Comparison of ENCODE assay signal across 12 cellular contexts in the genomic region with DNA sequence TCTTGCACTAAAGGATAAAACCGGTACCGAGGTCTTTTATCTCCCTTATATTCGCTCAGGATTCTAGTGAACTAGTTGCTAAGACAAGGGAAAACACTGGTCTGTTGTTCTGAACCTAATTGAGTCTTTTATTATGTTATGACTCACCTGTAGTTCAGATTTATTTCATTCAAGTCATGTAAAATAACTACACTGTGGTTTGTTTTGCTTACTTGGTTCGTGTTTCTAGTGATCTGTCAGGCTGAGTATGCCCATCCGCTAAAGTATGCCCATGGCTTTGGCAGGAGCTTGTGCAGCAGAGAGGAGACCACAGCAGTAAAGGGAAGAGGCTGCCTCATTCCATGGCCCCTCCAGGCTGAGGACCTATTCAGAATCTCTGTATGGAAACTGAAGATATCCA.
DNase-seq lines count a peak whose midpoint lies in the region; ATAC-seq and TF ChIP-seq lines count a peak whose summit lies in the region.
"Had no signal": no experiment of that assay in that cellular context is flagged by ENCODE, and none has a peak within 500 bp of the region (broad histone marks: within the 10 kb centered on the region; RNA-seq: fewer than 3 reads in every experiment).

No MANE protein-coding gene starts in this region.

- 5% methylated on average over 5 of the region's 5 CpGs for WGBS in mammary epithelial cell (ENCODE audit: low coverage, missing lambda C conversion rate)
- 59 to 81% (median 71%) methylated on average over 5 of the region's 5 CpGs for WGBS in psoas muscle, 3 donors

- peaks cover 27% of the 10 kb centered on the region for H3K4me1 ChIP-seq in mammary epithelial cell (ENCODE audit: insufficient read depth, low read length)
- H3K4me1 ChIP-seq in psoas muscle: peaks cover 83% of the 10 kb centered on the region
- peaks cover 44% of the 10 kb centered on the region for H3K4me1 ChIP-seq in lower lobe of right lung

- TF ChIP-seq CTCF in mammary epithelial cell (conservative IDR thresholded peaks at IDR 0.05 in 1 of 2, IDR thresholded peaks at IDR 0.05 in 1 of 2; ENCODE audit: extremely low read depth in 1 of 2, insufficient read depth in 1 of 2, low read depth in 1 of 2, low read length in 2 of 2): no peak
- no peak for TF ChIP-seq CTCF in psoas muscle (IDR thresholded peaks at IDR 0.05)
- TF ChIP-seq CTCF in lower lobe of right lung (IDR thresholded peaks at IDR 0.05): no peak

- dilution Hi-C loops in mammary epithelial cell (cut with HindIII; ENCODE audit: low sequenced_read_pairs): no loop called here

- peak overlapping the region; percentile 89 for H3K27ac ChIP-seq in mammary epithelial cell (ENCODE audit: insufficient read depth, low read depth, low read length)
- H3K27ac ChIP-seq in psoas muscle: peak overlapping the region; percentile 87
- H3K27ac ChIP-seq in lower lobe of right lung: no peak overlapping the region
- H3K27ac ChIP-seq: parathyroid adenoma had no signal

- ATAC-seq in psoas muscle (peak; percentile 69 to 83 (median 78)), lower lobe of right lung (no peak)

- intact Hi-C loops in mammary epithelial cell (cut with micrococcal nuclease) (loop anchor here (1.0 to 5.0 kb wide), 4 partner anchors 32 to 60 kb away; no protein-coding TSS in a partner anchor), psoas muscle (cut with DNase I) (no loop called here), lower lobe of right lung (cut with DNase I) (no loop called here)

- H3K36me3 ChIP-seq in mammary epithelial cell (ENCODE audit: insufficient read depth, low read length) (no peaks in the 10 kb centered on the region), psoas muscle (ENCODE audit: insufficient read depth in 1 of 2, low read depth in 1 of 2) (no peaks in the 10 kb centered on the region), lower lobe of right lung (peaks cover 12% of the 10 kb centered on the region)

- H3K27me3 ChIP-seq in mammary epithelial cell (ENCODE audit: insufficient read depth, low read length): no peaks in the 10 kb centered on the region
- no peaks in the 10 kb centered on the region for H3K27me3 ChIP-seq in psoas muscle (ENCODE audit: insufficient read depth in 3 of 3, low read length in 2 of 3)
- no peaks in the 10 kb centered on the region for H3K27me3 ChIP-seq in lower lobe of right lung (ENCODE audit: low read depth)
- H3K27me3 ChIP-seq: heart right ventricle had no signal

- H3K9ac ChIP-seq in mammary epithelial cell (ENCODE audit: insufficient read depth, low read length): peak overlapping the region; percentile 60
- H3K9ac ChIP-seq: parathyroid adenoma had no signal

- CTCF ChIA-PET in mammary epithelial cell (lab: Charles Lee; ENCODE audit: low non-redundant PET): no interaction called here

- no peak overlapping the region for H2AFZ ChIP-seq in mammary epithelial cell (ENCODE audit: low read depth, low read length)
- H2AFZ ChIP-seq: parathyroid adenoma had no signal

- BruUV-seq in mammary epithelial cell (replicated peaks; lab: Mats Ljungman, UMichigan): no TSS peak

- H3K9me3 ChIP-seq in mammary epithelial cell (replicated peaks; ENCODE audit: insufficient read depth, low read length) (no peaks in the 10 kb centered on the region), psoas muscle (no peaks in the 10 kb centered on the region), lower lobe of right lung (no peaks in the 10 kb centered on the region)
- H3K9me3 ChIP-seq: heart right ventricle had no signal

- H3K4me2 ChIP-seq in mammary epithelial cell (ENCODE audit: insufficient read depth, low read depth, low read length): peak overlapping the region; percentile 61

- peaks cover 34% of the 10 kb centered on the region for H3K79me2 ChIP-seq in mammary epithelial cell (ENCODE audit: insufficient read depth, low read length)

- in situ Hi-C loops in mammary epithelial cell (cut with MboI; ENCODE audit: low sequenced_read_pairs in 2 of 2): no loop called here

- DNase-seq in EL (peak; percentile 75), HT1080 (ENCODE audit: low read depth) (peak; percentile 96), mammary epithelial cell (peak; percentile 93), psoas muscle (no peak), lower lobe of right lung (no peak), NOMO-1 treated with dmso at 0.1 percent for 144 hours (lab: John Stamatoyannopoulos, UW; ENCODE audit: unreplicated experiment) (no peak), GDM1 (lab: John Stamatoyannopoulos, UW) (no peak), globus pallidus (ENCODE audit: low spot score) (no peak)
- DNase-seq: activated effector memory CD4-positive, alpha-beta T cell treated with Interleukin-2 at 50 U/mL for 16 hours; heart right ventricle; stimulated activated naive B cell treated with anti-CD40 and anti-IgM and Interleukin-4, amounts not matched to agents 10 μg/mL and 1 μg/mL and 100 μg/mL, for 72 hours had no signal

- H3K4me3 ChIP-seq in mammary epithelial cell (replicated peaks in 1 of 3; ENCODE audit: insufficient read depth in 1 of 3, low read depth in 2 of 3, low read length in 3 of 3): no peak overlapping the region
- H3K4me3 ChIP-seq in psoas muscle: no peak overlapping the region
- no peak overlapping the region for H3K4me3 ChIP-seq in lower lobe of right lung
- H3K4me3 ChIP-seq: heart right ventricle had no signal

- no peaks in the 10 kb centered on the region for H4K20me1 ChIP-seq in mammary epithelial cell (ENCODE audit: insufficient read depth, low read length)

Comparison
In these comparisons a context has a peak if more than half of its experiments do, and no peak if none do; other contexts are left out.
1. DNase-seq: peak in EL (single experiment), HT1080 (single experiment) and mammary epithelial cell (single experiment); none in psoas muscle (0 of 2), lower lobe of right lung (single experiment), NOMO-1 treated with dmso at 0.1 percent for 144 hours (single experiment), GDM1 (single experiment) and globus pallidus (single experiment).
2. ATAC-seq: peak in psoas muscle (4 of 4); none in lower lobe of right lung (0 of 2).